In genomic region chr1:204566583-204566955, GRCh38 we compare ENCODE assay signal across 11 cellular contexts. TPM values are rescaled to one million over a fixed set of nuclear protein-coding genes. Genes with fewer than 3 reads are reported as not detected.
A peak's percentile ranks its signal among the peaks of the same experiment; 100 is the strongest.
DNase-seq lines count a peak whose midpoint lies in the region; ATAC-seq and TF ChIP-seq lines count a peak whose summit lies in the region.
"Had no signal": no experiment of that assay in that cellular context is flagged by ENCODE, and none has a peak within 500 bp of the region (broad histone marks: within the 10 kb centered on the region; RNA-seq: fewer than 3 reads in every experiment).

No MANE protein-coding gene starts in this region.

- no peaks in the 10 kb centered on the region for H3K9me3 Mint-ChIP-seq in IgD-negative memory B cell
- peaks cover 4% of the 10 kb centered on the region; the same call in 1 of the 2 replicates for H3K9me3 Mint-ChIP-seq in WTC11
- no peaks in the 10 kb centered on the region for H3K9me3 Mint-ChIP-seq in stimulated activated effector memory CD8-positive, alpha-beta T cell treated with anti-CD3 and anti-CD28 coated beads, Interleukin-12 subunit alpha, Interleukin-12 subunit beta, amount 100 ng/mL, for 72 hours

- peaks cover 27% of the 10 kb centered on the region for H3F3A ChIP-seq in MM.1S (ENCODE audit: insufficient read depth, low read length)

- CTCF ChIA-PET in WTC11 (lab: Charles Lee), result interaction anchor here (0.7 to 4.7 kb wide), 46 partner anchors 9 to 495 kb away, joined by 3 to 216 read pairs (median 6); partner anchors contain the start of gene MDM4

- H3K9ac ChIP-seq in MM.1S (ENCODE audit: low read length), result no peak overlapping the region; the same call in 1 of the 2 replicates

- no peak overlapping the region for H3K27ac ChIP-seq in MM.1S (ENCODE audit: low read length)
- H3K27ac ChIP-seq: 22Rv1, HL-60, SK-N-MC had no signal

- DNase-seq in NCI-H1417 (lab: John Stamatoyannopoulos, UW), result peak in 2 of 3 experiments; percentile 68 to 81
- DNase-seq in NCI-H1417 treated with DMSO at 0.1 percent for 48 hours (lab: John Stamatoyannopoulos, UW), result no peak
- no peak for DNase-seq in WTC11 (ENCODE audit: low spot score)
- DNase-seq in stimulated activated effector memory CD8-positive, alpha-beta T cell treated with anti-CD3 and anti-CD28 coated beads, Interleukin-12 subunit alpha, Interleukin-12 subunit beta, amount 100 ng/mL, for 72 hours (ENCODE audit: low spot score in 2 of 2), result no peak
- DNase-seq in activated naive CD4-positive, alpha-beta T cell treated with Interleukin-2 at 50 U/mL for 16 hours, result no peak
- no peak for DNase-seq in MM.1S
- no peak for DNase-seq in SHP77 treated with DMSO at 0.1 percent for 48 hours (lab: John Stamatoyannopoulos, UW)

- no peak for TF ChIP-seq CTCF in WTC11 (IDR thresholded peaks at IDR 0.05)
- no peak for TF ChIP-seq CTCF in MM.1S (IDR thresholded peaks at IDR 0.05; ENCODE audit: low read length)

- H3K27ac Mint-ChIP-seq in IgD-negative memory B cell (peak overlapping the region in 2 of 3 donors; percentile 79 to 92), WTC11 (no peak overlapping the region; the same call in 1 of the 2 replicates)
- H3K27ac Mint-ChIP-seq in stimulated activated effector memory CD8-positive, alpha-beta T cell treated with anti-CD3 and anti-CD28 coated beads, Interleukin-12 subunit alpha, Interleukin-12 subunit beta, amount 100 ng/mL, for 72 hours, result peak overlapping the region; percentile 8

- H3K4me3 Mint-ChIP-seq in IgD-negative memory B cell (no peak overlapping the region), WTC11 (peak overlapping the region; percentile 53; the same call in 1 of the 2 replicates)
- no peak overlapping the region for H3K4me3 Mint-ChIP-seq in stimulated activated effector memory CD8-positive, alpha-beta T cell treated with anti-CD3 and anti-CD28 coated beads, Interleukin-12 subunit alpha, Interleukin-12 subunit beta, amount 100 ng/mL, for 72 hours

- no peaks in the 10 kb centered on the region for H3K79me2 ChIP-seq in MM.1S (ENCODE audit: low read length)

- no peaks in the 10 kb centered on the region for H3K27me3 ChIP-seq in MM.1S (replicated peaks; ENCODE audit: insufficient read depth, low read length)

- H3K9me3 ChIP-seq in MM.1S (replicated peaks; ENCODE audit: insufficient read depth, low read length), result no peaks in the 10 kb centered on the region

- no peak overlapping the region for H3K4me3 ChIP-seq in MM.1S (ENCODE audit: low read length)
- H3K4me3 ChIP-seq: SK-N-MC had no signal

- H2AFZ ChIP-seq in MM.1S (ENCODE audit: low read length), result no peak overlapping the region

- peaks cover 19 to 32% (median 27%) of the 10 kb centered on the region in 3 donors for H3K4me1 Mint-ChIP-seq in IgD-negative memory B cell
- peaks cover 59% of the 10 kb centered on the region for H3K4me1 Mint-ChIP-seq in WTC11
- peaks cover 33% of the 10 kb centered on the region for H3K4me1 Mint-ChIP-seq in stimulated activated effector memory CD8-positive, alpha-beta T cell treated with anti-CD3 and anti-CD28 coated beads, Interleukin-12 subunit alpha, Interleukin-12 subunit beta, amount 100 ng/mL, for 72 hours

- H3K4me2 ChIP-seq in MM.1S (ENCODE audit: low read depth, low read length), result no peak overlapping the region

- H3K27me3 Mint-ChIP-seq in IgD-negative memory B cell (no peaks in the 10 kb centered on the region), WTC11 (ENCODE audit: low read depth) (peaks cover 6% of the 10 kb centered on the region)

- H3K4me1 ChIP-seq in MM.1S (ENCODE audit: low read length), result peaks cover 34% of the 10 kb centered on the region

- no peaks in the 10 kb centered on the region for H3K36me3 ChIP-seq in MM.1S (replicated peaks; ENCODE audit: insufficient read depth, low read length)

- POLR2A ChIA-PET in WTC11 (lab: Charles Lee), result interaction anchor here (0.7 to 1.8 kb wide), 3 partner anchors 19 to 241 kb away, joined by 3 to 5 read pairs (median 3); partner anchors contain the start of gene LRRN2

- peaks cover 12% of the 10 kb centered on the region for H3K36me3 Mint-ChIP-seq in IgD-negative memory B cell
- H3K36me3 Mint-ChIP-seq in WTC11, result peaks cover 8% of the 10 kb centered on the region
- peaks cover 31% of the 10 kb centered on the region for H3K36me3 Mint-ChIP-seq in stimulated activated effector memory CD8-positive, alpha-beta T cell treated with anti-CD3 and anti-CD28 coated beads, Interleukin-12 subunit alpha, Interleukin-12 subunit beta, amount 100 ng/mL, for 72 hours

- no peak for ATAC-seq in WTC11
- ATAC-seq in stimulated activated effector memory CD8-positive, alpha-beta T cell treated with anti-CD3 and anti-CD28 coated beads, Interleukin-12 subunit alpha, Interleukin-12 subunit beta, amount 100 ng/mL, for 72 hours, result no peak

- H4K20me1 ChIP-seq in MM.1S (ENCODE audit: insufficient read depth, low read length), result no peaks in the 10 kb centered on the region

- H3K9me2 ChIP-seq in MM.1S (replicated peaks; ENCODE audit: insufficient read depth, low read length), result no peaks in the 10 kb centered on the region

TF ChIP-seq in WTC11, 78 proteins besides CTCF, POLR2A, EP300 and RAD21:
- TF ChIP-seq, protein P1, sequence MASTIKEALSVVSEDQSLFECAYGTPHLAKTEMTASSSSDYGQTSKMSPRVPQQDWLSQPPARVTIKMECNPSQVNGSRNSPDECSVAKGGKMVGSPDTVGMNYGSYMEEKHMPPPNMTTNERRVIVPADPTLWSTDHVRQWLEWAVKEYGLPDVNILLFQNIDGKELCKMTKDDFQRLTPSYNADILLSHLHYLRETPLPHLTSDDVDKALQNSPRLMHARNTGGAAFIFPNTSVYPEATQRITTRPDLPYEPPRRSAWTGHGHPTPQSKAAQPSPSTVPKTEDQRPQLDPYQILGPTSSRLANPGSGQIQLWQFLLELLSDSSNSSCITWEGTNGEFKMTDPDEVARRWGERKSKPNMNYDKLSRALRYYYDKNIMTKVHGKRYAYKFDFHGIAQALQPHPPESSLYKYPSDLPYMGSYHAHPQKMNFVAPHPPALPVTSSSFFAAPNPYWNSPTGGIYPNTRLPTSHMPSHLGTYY (CRISPR knock-in tag; IDR thresholded peaks at IDR 0.05), result no peak
TF ChIP-seq in WTC11: peak in this region for 0.

RNA-seq across cellular contexts. Expression of gene MDM4, which starts 50.4 kb away (rescaled TPM):
- 23.9 TPM for polyA plus RNA-seq in IgD-negative memory B cell
- 73.5 to 76.2 TPM (median 74.1 TPM) in 3 replicates for total RNA-seq in WTC11 (2021)

Comparison
In these comparisons a context has a peak if more than half of its experiments do, and no peak if none do; other contexts are left out.
1. DNase-seq: peak in NCI-H1417 (2 of 3); none in NCI-H1417 treated with DMSO at 0.1 percent for 48 hours (single experiment), WTC11 (single experiment), stimulated activated effector memory CD8-positive, alpha-beta T cell treated with anti-CD3 and anti-CD28 coated beads, Interleukin-12 subunit alpha, Interleukin-12 subunit beta, amount 100 ng/mL, for 72 hours (0 of 2), activated naive CD4-positive, alpha-beta T cell treated with Interleukin-2 at 50 U/mL for 16 hours (single experiment), MM.1S (single experiment) and SHP77 treated with DMSO at 0.1 percent for 48 hours (single experiment).